Comparison of ENCODE assay signal across 1 cellular context in genomic region chr7:137287651-137288258, GRCh38.
TF ChIP-seq lines count a peak whose summit lies in the region.

No MANE protein-coding gene starts in this region.

TF ChIP-seq in neural cell, 6 proteins besides CTCF, POLR2A, EP300 and RAD21 (continued from another document):
- TF ChIP-seq REST (IDR thresholded peaks at IDR 0.05; ENCODE audit: borderline replicate concordance) (no peak), SMC3 (conservative IDR thresholded peaks at IDR 0.05; ENCODE audit: poor library complexity) (no peak), POLR2AphosphoS5 (IDR thresholded peaks at IDR 0.05) (no peak), TAF1 (IDR thresholded peaks at IDR 0.05; ENCODE audit: low read depth) (no peak), MXI1 (conservative IDR thresholded peaks at IDR 0.05; ENCODE audit: poor library complexity, severe bottlenecking) (no peak)
